In genomic region chr3:182726258-182727142, GRCh38 we compare ENCODE assay signal across 23 cellular contexts.
DNase-seq lines count a peak whose midpoint lies in the region; ATAC-seq and TF ChIP-seq lines count a peak whose summit lies in the region.
"Had no signal": no experiment of that assay in that cellular context is flagged by ENCODE, and none has a peak within 500 bp of the region (broad histone marks: within the 10 kb centered on the region; RNA-seq: fewer than 3 reads in every experiment).

No MANE protein-coding gene starts in this region.

- no peak overlapping the region for H3K9ac ChIP-seq in neural progenitor cell
- H3K9ac ChIP-seq: KMS-11 had no signal

- H3K79me2 ChIP-seq in neural progenitor cell (ENCODE audit: low read depth), result no peaks in the 10 kb centered on the region

- H4K20me1 ChIP-seq in neural progenitor cell (ENCODE audit: low read depth), result no peaks in the 10 kb centered on the region

- H3K4me2 ChIP-seq in neural progenitor cell, result peak overlapping the region; percentile 71
- H3K4me2 ChIP-seq: KMS-11 had no signal

- intact Hi-C loops in heart right ventricle (cut with DNase I), result loop anchor here in 1 of 10 donors (10.0 kb wide), 1 partner anchor 48 kb away; no protein-coding TSS in a partner anchor
- intact Hi-C loops in transverse colon (cut with DNase I; ENCODE audit: low total_unique reads), result no loop called here

- no peak for TF ChIP-seq EP300 in transverse colon (IDR thresholded peaks at IDR 0.05; ENCODE audit: low read depth)

- ATAC-seq in heart right ventricle, result no peak
- ATAC-seq in T-cell (replicated peaks in 1 of 4), result no peak
- ATAC-seq: GM12878, heart left ventricle had no signal

- H3K36me3 ChIP-seq in cardiac muscle cell, result no peaks in the 10 kb centered on the region
- no peaks in the 10 kb centered on the region for H3K36me3 ChIP-seq in heart right ventricle
- H3K36me3 ChIP-seq in neural progenitor cell, result no peaks in the 10 kb centered on the region
- no peaks in the 10 kb centered on the region for H3K36me3 ChIP-seq in transverse colon
- H3K36me3 ChIP-seq: heart left ventricle had no signal

- H3K36me3 Mint-ChIP-seq in neural progenitor cell (no peaks in the 10 kb centered on the region), T-cell (no peaks in the 10 kb centered on the region)
- H3K36me3 Mint-ChIP-seq: activated CD4-positive, alpha-beta memory T cell treated with anti-CD3 and anti-CD28 coated beads for 36 hours had no signal

- TF ChIP-seq CTCF in cardiac muscle cell (IDR thresholded peaks at IDR 0.05; ENCODE audit: low read depth, low read length) (no peak), heart right ventricle (IDR thresholded peaks at IDR 0.05) (no peak), neural progenitor cell (IDR thresholded peaks at IDR 0.05) (no peak), transverse colon (IDR thresholded peaks at IDR 0.05) (no peak)

- H3K9me3 ChIP-seq in cardiac muscle cell (ENCODE audit: low read depth) (no peaks in the 10 kb centered on the region), heart right ventricle (no peaks in the 10 kb centered on the region), neural progenitor cell (ENCODE audit: low read depth) (no peaks in the 10 kb centered on the region), transverse colon (no peaks in the 10 kb centered on the region)
- H3K9me3 ChIP-seq: heart left ventricle had no signal

- POLR2A ChIA-PET in T-cell (lab: Charles Lee), result interaction anchor here in 1 of 2 donors (0.6 kb wide), 1 partner anchor 713 kb away, joined by 5 read pairs; no protein-coding TSS in a partner anchor

- DNase-seq in cardiac muscle cell (ENCODE audit: low read depth in 1 of 2, low spot score in 1 of 2) (peak in 1 of 2 donors; percentile 21), heart right ventricle (no peak), erythroblast (lab: John Stamatoyannopoulos, UW) (peak; percentile 69 to 88), neural progenitor cell (ENCODE audit: low spot score) (no peak), transverse colon (peak; percentile 61), COLO829 (ENCODE audit: low spot score) (no peak), T-cell (no peak)
- no peak for DNase-seq in activated CD4-positive, alpha-beta T cell treated with anti-CD3 and anti-CD28 coated beads for 48 hours
- DNase-seq: 8988T; activated CD4-positive, alpha-beta memory T cell treated with anti-CD3 and anti-CD28 coated beads for 36 hours; activated naive CD4-positive, alpha-beta T cell treated with anti-CD3 and anti-CD28 coated beads, Interleukin-2, amount 50 U/mL, for 16 hours; activated T-cell treated with anti-CD3 and anti-CD28 coated beads, Interleukin-2, amount 50 U/mL, for 48 hours; C1 segment of cervical spinal cord; DMS 273 treated with DMSO at 0.1 percent for 48 hours; GDM1; heart left ventricle; NCI-H1092; NCI-H2029 treated with DMSO at 0.1 percent for 48 hours; NCI-H510A; stimulated activated CD4-positive, alpha-beta T cell treated with anti-CD3 and anti-CD28 coated beads, Interleukin-4, amount 100 ng/mL, for 4 hours had no signal

- TF ChIP-seq POLR2A in erythroblast (IDR thresholded peaks at IDR 0.05; ENCODE audit: low read length), result no peak
- no peak for TF ChIP-seq POLR2A in transverse colon (IDR thresholded peaks at IDR 0.05)

- 72 to 77% methylated on average over 10 of the region's 10 CpGs for WGBS in heart right ventricle, 2 donors
- 58 to 75% methylated on average over 4 to 10 of the region's 10 CpGs for WGBS in transverse colon (ENCODE audit: low coverage in 1 of 2), 2 donors

- H3K27me3 Mint-ChIP-seq in neural progenitor cell (ENCODE audit: insufficient read depth, low read depth), result peaks cover 6% of the 10 kb centered on the region
- H3K27me3 Mint-ChIP-seq in T-cell, result peaks cover 11 to 18% of the 10 kb centered on the region in 2 donors

- peak overlapping the region; percentile 7 for H3K27ac ChIP-seq in cardiac muscle cell
- no peak overlapping the region for H3K27ac ChIP-seq in heart right ventricle
- H3K27ac ChIP-seq in neural progenitor cell, result peak overlapping the region; percentile 46
- H3K27ac ChIP-seq in transverse colon, result peak overlapping the region in 3 of 4 donors; percentile 0 to 28 (median 7)
- H3K27ac ChIP-seq: heart left ventricle, KMS-11 had no signal

- peak overlapping the region; percentile 86 for H2AFZ ChIP-seq in neural progenitor cell (replicated peaks)

- H3K9me3 Mint-ChIP-seq in neural progenitor cell (no peaks in the 10 kb centered on the region), T-cell (no peaks in the 10 kb centered on the region)
- H3K9me3 Mint-ChIP-seq: activated CD4-positive, alpha-beta memory T cell treated with anti-CD3 and anti-CD28 coated beads for 36 hours; T-helper 1 cell treated with Interleukin-12 subunit alpha and Interleukin-12 subunit beta and Interleukin-4 antibody, amounts not matched to agents 30 μg/mL and 1 μg/mL, for 36 hours had no signal

- H3K27me3 ChIP-seq in cardiac muscle cell (no peaks in the 10 kb centered on the region), heart right ventricle (peaks cover 0 to 28% (median 0%) of the 10 kb centered on the region in 7 donors), neural progenitor cell (no peaks in the 10 kb centered on the region), transverse colon (no peaks in the 10 kb centered on the region)

- H3F3A ChIP-seq in neural progenitor cell (ENCODE audit: low read depth), result peaks cover 16% of the 10 kb centered on the region

- H3K4me1 ChIP-seq in cardiac muscle cell (ENCODE audit: low read depth), result peaks cover 12% of the 10 kb centered on the region
- peaks cover 0 to 6% (median 0%) of the 10 kb centered on the region in 9 donors for H3K4me1 ChIP-seq in heart right ventricle
- peaks cover 28% of the 10 kb centered on the region for H3K4me1 ChIP-seq in neural progenitor cell
- peaks cover 0 to 19% (median 9%) of the 10 kb centered on the region in 4 donors for H3K4me1 ChIP-seq in transverse colon
- H3K4me1 ChIP-seq: heart left ventricle had no signal

- no peak overlapping the region for H3K4me3 ChIP-seq in cardiac muscle cell
- peak overlapping the region in 3 of 10 donors; percentile 3 to 26 (median 6) for H3K4me3 ChIP-seq in heart right ventricle
- no peak overlapping the region for H3K4me3 ChIP-seq in neural progenitor cell
- H3K4me3 ChIP-seq in transverse colon, result no peak overlapping the region
- H3K4me3 ChIP-seq: GM12878 had no signal

- H3K27ac Mint-ChIP-seq in neural progenitor cell, result peak overlapping the region; percentile 96
- no peak overlapping the region for H3K27ac Mint-ChIP-seq in T-cell
- H3K27ac Mint-ChIP-seq: activated CD4-positive, alpha-beta memory T cell treated with anti-CD3 and anti-CD28 coated beads for 36 hours; T-helper 1 cell treated with Interleukin-12 subunit alpha and Interleukin-12 subunit beta and Interleukin-4 antibody, amounts not matched to agents 30 μg/mL and 1 μg/mL, for 36 hours had no signal

- H3K4me3 Mint-ChIP-seq in neural progenitor cell, result peak overlapping the region; percentile 69
- H3K4me3 Mint-ChIP-seq in T-cell, result no peak overlapping the region
- H3K4me3 Mint-ChIP-seq: activated CD4-positive, alpha-beta memory T cell treated with anti-CD3 and anti-CD28 coated beads for 36 hours; T-helper 1 cell treated with Interleukin-12 subunit alpha and Interleukin-12 subunit beta and Interleukin-4 antibody, amounts not matched to agents 30 μg/mL and 1 μg/mL, for 36 hours had no signal

- in situ Hi-C loops in transverse colon (cut with MboI; ENCODE audit: low pct_ligation_motif_present in 1 of 4, low pct_unique_long_range_greater_than_20kb in 1 of 4, low sequenced_read_pairs in 3 of 4), result no loop called here

- H3K4me1 Mint-ChIP-seq in neural progenitor cell (peaks cover 26% of the 10 kb centered on the region), T-cell (no peaks in the 10 kb centered on the region)

- CTCF ChIA-PET in T-cell (lab: Charles Lee), result no interaction called here

Comparison
In these comparisons a context has a peak if more than half of its experiments do, and no peak if none do; other contexts are left out.
1. H3K27ac ChIP-seq: peak in cardiac muscle cell (single experiment), neural progenitor cell (single experiment) and transverse colon (3 of 4); none in heart right ventricle (0 of 10).
2. DNase-seq: peak in erythroblast (2 of 2) and transverse colon (single experiment); none in heart right ventricle (0 of 2), neural progenitor cell (single experiment), COLO829 (single experiment), activated CD4-positive, alpha-beta T cell treated with anti-CD3 and anti-CD28 coated beads for 48 hours (single experiment) and T-cell (0 of 34).